In the genomic region with DNA sequence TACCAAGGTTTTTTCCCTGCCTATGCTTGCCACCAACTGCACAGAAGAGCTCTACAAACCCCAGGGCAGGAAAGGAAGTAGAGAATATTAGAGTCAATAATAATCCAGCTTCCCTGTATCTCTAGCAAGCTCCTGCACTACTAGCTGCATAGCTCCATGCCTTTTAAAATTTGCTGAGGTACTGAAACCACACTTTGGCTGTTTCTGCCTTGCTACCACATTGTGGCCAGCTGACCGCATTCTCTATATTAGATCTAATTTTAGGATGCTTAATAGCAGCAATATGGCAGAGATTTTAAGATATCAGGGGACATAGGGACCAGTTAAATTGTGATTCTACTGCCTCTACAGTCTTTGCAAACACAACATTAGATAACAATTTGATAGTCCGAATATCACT, we compare ENCODE assay signal across 22 cellular contexts.
"Had no signal": no experiment of that assay in that cellular context is flagged by ENCODE, and none has a peak within 500 bp of the region (broad histone marks: within the 10 kb centered on the region; RNA-seq: fewer than 3 reads in every experiment).

No MANE protein-coding gene starts in this region.

- H3K9me3 ChIP-seq: Peyer's patch, SJSA1 had no signal

- DNase-seq: Karpas-422, KBM-7, NCI-H1092, NCI-H1105 treated with DMSO at 0.1 percent for 48 hours, NCI-H1417 treated with DMSO at 0.1 percent for 48 hours, NCI-H146, NCI-H1694 treated with DMSO at 0.1 percent for 48 hours, NCI-H1930, NCI-H2081, NCI-H2107, NCI-H2227 treated with DMSO at 0.1 percent for 48 hours, NCI-H524, NCI-H526 treated with DMSO at 0.1 percent for 48 hours, NCI-H748 treated with DMSO at 0.1 percent for 48 hours, PC-9, Peyer's patch, Right ventricle myocardium superior, SIG-M5, T-helper 1 cell, T-helper 17 cell had no signal

- H3K36me3 ChIP-seq: Peyer's patch, SJSA1 had no signal

- H3K4me2 ChIP-seq: PC-9 had no signal

- H2AFZ ChIP-seq: PC-9 had no signal

- H3K4me1 ChIP-seq: Peyer's patch, SJSA1 had no signal

- H3K4me3 ChIP-seq: PC-9, Peyer's patch, SJSA1, SK-N-MC had no signal

- H3K27me3 ChIP-seq: Peyer's patch had no signal
